18 cellular contexts compared by ENCODE assay signal in the genomic region with DNA sequence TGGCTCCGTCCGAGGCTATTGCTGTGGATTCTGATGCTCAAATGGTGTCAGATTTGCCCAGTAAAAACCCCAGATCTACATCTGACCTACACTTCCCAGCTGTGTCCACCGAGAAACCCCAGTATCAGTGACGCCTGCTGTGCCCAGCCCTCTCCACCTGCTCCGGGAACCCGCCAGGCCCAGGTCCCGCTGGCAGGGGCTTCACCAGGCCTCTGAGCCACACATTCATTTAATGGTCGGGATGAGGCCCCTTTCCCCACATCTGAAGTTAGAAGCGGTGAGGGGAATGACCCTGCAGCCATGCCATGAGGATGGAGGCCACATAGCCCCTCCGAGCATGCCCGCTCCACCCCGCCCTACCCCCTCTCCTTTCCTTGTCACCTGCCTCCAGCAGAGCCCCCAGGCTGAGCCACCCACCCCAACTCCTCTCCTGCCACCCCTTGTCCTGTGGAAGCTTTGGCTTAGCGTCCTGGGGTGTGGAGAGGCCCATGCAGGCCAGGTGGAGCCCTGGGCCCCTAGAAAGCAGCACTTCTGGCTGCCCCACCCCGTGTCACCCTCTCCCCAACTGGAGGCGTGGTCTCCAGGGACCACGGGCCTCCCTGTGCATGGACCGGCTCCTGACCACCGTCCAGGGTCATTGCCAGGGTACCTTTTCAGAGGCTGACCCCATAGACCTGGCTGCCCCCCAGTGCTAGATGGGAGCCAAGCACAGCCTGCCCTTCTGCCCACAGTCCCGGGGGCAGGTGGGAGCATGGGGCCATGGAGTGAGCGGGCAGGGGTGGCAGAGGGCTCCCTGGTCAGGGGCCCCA. TPM values are rescaled to one million over a fixed set of nuclear protein-coding genes. Genes with fewer than 3 reads are reported as not detected.
DNase-seq lines count a peak whose midpoint lies in the region; ATAC-seq and TF ChIP-seq lines count a peak whose summit lies in the region.
"Had no signal": no experiment of that assay in that cellular context is flagged by ENCODE, and none has a peak within 500 bp of the region (broad histone marks: within the 10 kb centered on the region; RNA-seq: fewer than 3 reads in every experiment).

No MANE protein-coding gene starts in this region.

- peaks cover 19 to 35% of the 10 kb centered on the region in 2 donors for H3K36me3 ChIP-seq in mucosa of rectum (ENCODE audit: control insufficient read depth in 2 of 2, insufficient read depth in 2 of 2, low read length in 2 of 2)
- H3K36me3 ChIP-seq in testis (ENCODE audit: low read depth, missing control alignments), result no peaks in the 10 kb centered on the region
- no peaks in the 10 kb centered on the region for H3K36me3 ChIP-seq in BE2C
- H3K36me3 ChIP-seq: SJSA1 had no signal

- H3K9me3 Mint-ChIP-seq in activated naive CD8-positive, alpha-beta T cell treated with anti-CD3 and anti-CD28 coated beads for 36 hours, result no peaks in the 10 kb centered on the region
- no peaks in the 10 kb centered on the region for H3K9me3 Mint-ChIP-seq in activated naive CD8-positive, alpha-beta T cell treated with anti-CD3 and anti-CD28 coated beads, Interleukin-2, amount 50 U/mL, for 24 hours
- no peaks in the 10 kb centered on the region for H3K9me3 Mint-ChIP-seq in stimulated activated effector memory CD8-positive, alpha-beta T cell treated with anti-CD3 and anti-CD28 coated beads, Interleukin-12 subunit alpha, Interleukin-12 subunit beta, amount 100 ng/mL, for 72 hours

- peak overlapping the region; percentile 51 for H3K27ac Mint-ChIP-seq in activated naive CD8-positive, alpha-beta T cell treated with anti-CD3 and anti-CD28 coated beads for 36 hours
- H3K27ac Mint-ChIP-seq in activated naive CD8-positive, alpha-beta T cell treated with anti-CD3 and anti-CD28 coated beads, Interleukin-2, amount 50 U/mL, for 24 hours, result no peak overlapping the region
- H3K27ac Mint-ChIP-seq in T-helper 17 cell, result peak overlapping the region; percentile 61
- H3K27ac Mint-ChIP-seq in stimulated activated effector memory CD8-positive, alpha-beta T cell treated with anti-CD3 and anti-CD28 coated beads, Interleukin-12 subunit alpha, Interleukin-12 subunit beta, amount 100 ng/mL, for 72 hours, result peak overlapping the region; percentile 56

- ATAC-seq in activated naive CD8-positive, alpha-beta T cell treated with anti-CD3 and anti-CD28 coated beads, Interleukin-2, amount 50 U/mL, for 24 hours, result no peak
- no peak for ATAC-seq in T-helper 17 cell
- no peak for ATAC-seq in stimulated activated effector memory CD8-positive, alpha-beta T cell treated with anti-CD3 and anti-CD28 coated beads, Interleukin-12 subunit alpha, Interleukin-12 subunit beta, amount 100 ng/mL, for 72 hours

- H3K27ac ChIP-seq in mucosa of rectum (ENCODE audit: low read depth in 2 of 2, low read length in 2 of 2), result peak overlapping the region; percentile 68 to 76
- no peak overlapping the region for H3K27ac ChIP-seq in testis
- H3K27ac ChIP-seq: RWPE1, SJSA1 had no signal

- H3K4me3 ChIP-seq in mucosa of rectum (ENCODE audit: low read length in 2 of 2), result no peak overlapping the region
- no peak overlapping the region for H3K4me3 ChIP-seq in testis
- no peak overlapping the region for H3K4me3 ChIP-seq in BE2C (ENCODE audit: low read depth, low read length)
- H3K4me3 ChIP-seq: SJSA1 had no signal

- TF ChIP-seq CTCF in testis (IDR thresholded peaks at IDR 0.05), result no peak
- no peak for TF ChIP-seq CTCF in BE2C (IDR thresholded peaks at IDR 0.05; ENCODE audit: low read depth, low read length)

- peaks cover 2% of the 10 kb centered on the region for H3K4me1 Mint-ChIP-seq in activated naive CD8-positive, alpha-beta T cell treated with anti-CD3 and anti-CD28 coated beads for 36 hours
- peaks cover 6% of the 10 kb centered on the region for H3K4me1 Mint-ChIP-seq in activated naive CD8-positive, alpha-beta T cell treated with anti-CD3 and anti-CD28 coated beads, Interleukin-2, amount 50 U/mL, for 24 hours
- H3K4me1 Mint-ChIP-seq in T-helper 17 cell, result peaks cover 10% of the 10 kb centered on the region
- H3K4me1 Mint-ChIP-seq in stimulated activated effector memory CD8-positive, alpha-beta T cell treated with anti-CD3 and anti-CD28 coated beads, Interleukin-12 subunit alpha, Interleukin-12 subunit beta, amount 100 ng/mL, for 72 hours, result peaks cover 48% of the 10 kb centered on the region

- H3K27me3 Mint-ChIP-seq in activated naive CD8-positive, alpha-beta T cell treated with anti-CD3 and anti-CD28 coated beads for 36 hours, result no peaks in the 10 kb centered on the region
- no peaks in the 10 kb centered on the region for H3K27me3 Mint-ChIP-seq in activated naive CD8-positive, alpha-beta T cell treated with anti-CD3 and anti-CD28 coated beads, Interleukin-2, amount 50 U/mL, for 24 hours
- H3K27me3 Mint-ChIP-seq in T-helper 17 cell, result no peaks in the 10 kb centered on the region

- H3K27me3 ChIP-seq in mucosa of rectum (ENCODE audit: control insufficient read depth in 2 of 2, insufficient read depth in 2 of 2, low read length in 2 of 2) (no peaks in the 10 kb centered on the region), testis (no peaks in the 10 kb centered on the region), BE2C (no peaks in the 10 kb centered on the region)
- H3K27me3 ChIP-seq: SJSA1 had no signal

- H3K4me1 ChIP-seq in mucosa of rectum (ENCODE audit: control insufficient read depth in 2 of 2, insufficient read depth in 2 of 2, low read length in 2 of 2) (peaks cover 10 to 22% of the 10 kb centered on the region in 2 donors), testis (no peaks in the 10 kb centered on the region), BE2C (no peaks in the 10 kb centered on the region)

- no peak for TF ChIP-seq POLR2A in testis (IDR thresholded peaks at IDR 0.05)

- 83 to 88% methylated on average over 9 to 20 of the region's 20 CpGs for WGBS in testis, 2 donors

- peaks cover 3% of the 10 kb centered on the region for H3K36me3 Mint-ChIP-seq in activated naive CD8-positive, alpha-beta T cell treated with anti-CD3 and anti-CD28 coated beads for 36 hours
- no peaks in the 10 kb centered on the region for H3K36me3 Mint-ChIP-seq in activated naive CD8-positive, alpha-beta T cell treated with anti-CD3 and anti-CD28 coated beads, Interleukin-2, amount 50 U/mL, for 24 hours (ENCODE audit: low read depth)
- H3K36me3 Mint-ChIP-seq in T-helper 17 cell (ENCODE audit: low read depth), result peaks cover 3% of the 10 kb centered on the region
- H3K36me3 Mint-ChIP-seq in stimulated activated effector memory CD8-positive, alpha-beta T cell treated with anti-CD3 and anti-CD28 coated beads, Interleukin-12 subunit alpha, Interleukin-12 subunit beta, amount 100 ng/mL, for 72 hours, result peaks cover 71% of the 10 kb centered on the region

- H3K9ac ChIP-seq in mucosa of rectum (ENCODE audit: low read depth in 1 of 2, low read length in 2 of 2), result peak overlapping the region in 1 of 2 donors; percentile 70

- no peak for DNase-seq in activated naive CD8-positive, alpha-beta T cell treated with anti-CD3 and anti-CD28 coated beads for 36 hours
- DNase-seq in activated naive CD8-positive, alpha-beta T cell treated with anti-CD3 and anti-CD28 coated beads, Interleukin-2, amount 50 U/mL, for 24 hours, result no peak
- DNase-seq in T-helper 17 cell, result no peak
- no peak for DNase-seq in stimulated activated effector memory CD8-positive, alpha-beta T cell treated with anti-CD3 and anti-CD28 coated beads, Interleukin-12 subunit alpha, Interleukin-12 subunit beta, amount 100 ng/mL, for 72 hours (ENCODE audit: low spot score in 2 of 2)
- no peak for DNase-seq in testis
- no peak for DNase-seq in mucosa of gallbladder (ENCODE audit: low spot score)
- no peak for DNase-seq in BE2C
- DNase-seq: HCEC 1CT, NCI-H1092 treated with DMSO at 0.1 percent for 48 hours, NCI-H2081 treated with DMSO at 0.1 percent for 48 hours, NCI-H510A, NCI-H774, PC-3 had no signal

- H3K4me3 Mint-ChIP-seq in activated naive CD8-positive, alpha-beta T cell treated with anti-CD3 and anti-CD28 coated beads for 36 hours, result no peak overlapping the region
- no peak overlapping the region for H3K4me3 Mint-ChIP-seq in activated naive CD8-positive, alpha-beta T cell treated with anti-CD3 and anti-CD28 coated beads, Interleukin-2, amount 50 U/mL, for 24 hours
- H3K4me3 Mint-ChIP-seq in T-helper 17 cell, result no peak overlapping the region
- H3K4me3 Mint-ChIP-seq in stimulated activated effector memory CD8-positive, alpha-beta T cell treated with anti-CD3 and anti-CD28 coated beads, Interleukin-12 subunit alpha, Interleukin-12 subunit beta, amount 100 ng/mL, for 72 hours, result no peak overlapping the region

- intact Hi-C loops in testis (cut with DNase I; ENCODE audit: low total_unique reads), result no loop called here

- H3K9me3 ChIP-seq in T-helper 17 cell (ENCODE audit: control insufficient read depth, low read length, poor library complexity, severe bottlenecking) (no peaks in the 10 kb centered on the region), mucosa of rectum (ENCODE audit: control insufficient read depth in 2 of 2, low read length in 2 of 2) (no peaks in the 10 kb centered on the region), testis (no peaks in the 10 kb centered on the region), BE2C (no peaks in the 10 kb centered on the region)
- H3K9me3 ChIP-seq: SJSA1 had no signal

RNA-seq across cellular contexts. Expression of gene TNFRSF14, which starts 8.0 kb away (rescaled TPM):
- 100 to 1,000 TPM in 1 of 2 experiments, 10 to 100 TPM in 1; 99.6 to 104 TPM for total RNA-seq in activated naive CD8-positive, alpha-beta T cell treated with anti-CD3 and anti-CD28 coated beads for 36 hours
- total RNA-seq in T-helper 17 cell, result 100 to 1,000 TPM; 179 to 212 TPM
- total RNA-seq in testis, result 10 to 100 TPM; 39.0 to 45.1 TPM
- 26.0 TPM for polyA plus RNA-seq in testis (ENCODE audit: insufficient read depth, low read depth, low replicate concordance)
- 231 TPM for total RNA-seq in mucosa of gallbladder
- 29.5 TPM for polyA plus RNA-seq in BE2C (2012; ENCODE audit: insufficient read depth, insufficient read length, low read depth)

RNA-seq across cellular contexts. Expression of gene PRXL2B, which starts 22.4 kb away (rescaled TPM):
- total RNA-seq in activated naive CD8-positive, alpha-beta T cell treated with anti-CD3 and anti-CD28 coated beads for 36 hours, result 10 to 100 TPM; 42.2 to 43.2 TPM
- 10 to 100 TPM; 17.6 to 18.5 TPM for total RNA-seq in T-helper 17 cell
- total RNA-seq in testis, result 10 to 100 TPM; 20.9 to 25.1 TPM
- 16.5 TPM for polyA plus RNA-seq in testis (ENCODE audit: insufficient read depth, low read depth, low replicate concordance)
- total RNA-seq in mucosa of gallbladder, result 133 TPM
- polyA plus RNA-seq in BE2C (2012; ENCODE audit: insufficient read depth, insufficient read length, low read depth), result 128 TPM

RNA-seq across cellular contexts. Expression of gene HES5, which starts 34.1 kb away (rescaled TPM):
- under 1 TPM in 1 of 2 experiments, not detected in 1; 0.28 TPM for total RNA-seq in activated naive CD8-positive, alpha-beta T cell treated with anti-CD3 and anti-CD28 coated beads for 36 hours
- not detected for total RNA-seq in T-helper 17 cell
- 1 to 10 TPM; 2.8 to 4.2 TPM for total RNA-seq in testis
- 1.1 TPM for polyA plus RNA-seq in testis (ENCODE audit: insufficient read depth, low read depth, low replicate concordance)
- 0.20 TPM for total RNA-seq in mucosa of gallbladder
- polyA plus RNA-seq in BE2C (2012; ENCODE audit: insufficient read depth, insufficient read length, low read depth), result not detected
- total RNA-seq: A172, MCF 10A, SJSA1 had no signal

RNA-seq across cellular contexts. Expression of gene PANK4, which starts 37.8 kb away (rescaled TPM):
- total RNA-seq in activated naive CD8-positive, alpha-beta T cell treated with anti-CD3 and anti-CD28 coated beads for 36 hours, result 10 to 100 TPM; 29.8 to 34.3 TPM
- total RNA-seq in T-helper 17 cell (10 to 100 TPM; 47.9 to 53.5 TPM), testis (10 to 100 TPM; 65.9 to 84.7 TPM), mucosa of gallbladder (39.9 TPM)
- 23.2 TPM for polyA plus RNA-seq in testis (ENCODE audit: insufficient read depth, low read depth, low replicate concordance)
- polyA plus RNA-seq in BE2C (2012; ENCODE audit: insufficient read depth, insufficient read length, low read depth), result 39.2 TPM

Comparison
In these comparisons a context has a peak if more than half of its experiments do, and no peak if none do; other contexts are left out.
1. H3K27ac ChIP-seq: peak in mucosa of rectum (2 of 2); none in testis (0 of 2).